21 cellular contexts compared by ENCODE assay signal in genomic region chr20:49252556-49253350, GRCh38. TPM values are rescaled to one million over a fixed set of nuclear protein-coding genes. Genes with fewer than 3 reads are reported as not detected.
DNase-seq lines count a peak whose midpoint lies in the region; FAIRE-seq and TF ChIP-seq lines count a peak whose summit lies in the region.
"Had no signal": no experiment of that assay in that cellular context is flagged by ENCODE, and none has a peak within 500 bp of the region (broad histone marks: within the 10 kb centered on the region; RNA-seq: fewer than 3 reads in every experiment).

No MANE protein-coding gene starts in this region.

- H3K4me1 ChIP-seq in HEK293 (ENCODE audit: control insufficient read depth, insufficient read depth, low read length) = no peaks in the 10 kb centered on the region
- H3K4me1 ChIP-seq: BE2C had no signal

- H3K4me3 Mint-ChIP-seq in endothelial cell (ENCODE audit: unreplicated experiment) = peak overlapping the region; percentile 47
- H3K4me3 Mint-ChIP-seq: CD4-positive, alpha-beta memory T cell had no signal

- FAIRE-seq in RCC 7860 (lab: Jason Lieb, UNC) = no peak

- POLR2A ChIA-PET in HEK293 (lab: Yijun Ruan, JAX) = interaction anchor here (0.9 to 1.1 kb wide), 2 partner anchors 10 to 49 kb away, joined by 3 to 5 read pairs; no protein-coding TSS in a partner anchor

- TF ChIP-seq CTCF in HEK293 (tag by site-specific recombination; IDR thresholded peaks at IDR 0.05) (no peak), endothelial cell (IDR thresholded peaks at IDR 0.05; ENCODE audit: unreplicated experiment) (no peak)

- H3K4me1 Mint-ChIP-seq in endothelial cell (ENCODE audit: unreplicated experiment) = peaks cover 20% of the 10 kb centered on the region
- H3K4me1 Mint-ChIP-seq: CD4-positive, alpha-beta memory T cell had no signal

- H3K9me3 ChIP-seq in HEK293 (ENCODE audit: control insufficient read depth, insufficient read depth, low read depth, low read length) = no peaks in the 10 kb centered on the region
- H3K9me3 ChIP-seq: BE2C, MG63, SJCRH30 had no signal

- no peak overlapping the region for H3K27ac Mint-ChIP-seq in endothelial cell (ENCODE audit: unreplicated experiment)

- H3K36me3 Mint-ChIP-seq in endothelial cell (ENCODE audit: low read depth, unreplicated experiment) = peaks cover 62% of the 10 kb centered on the region

- H3K9me3 Mint-ChIP-seq in endothelial cell (ENCODE audit: unreplicated experiment) = no peaks in the 10 kb centered on the region
- H3K9me3 Mint-ChIP-seq: CD4-positive, alpha-beta memory T cell had no signal

- CTCF ChIA-PET in HEK293 (lab: Yijun Ruan, JAX) = interaction anchor here (0.6 to 1.3 kb wide), 3 partner anchors 68 to 80 kb away, joined by 3 to 4 read pairs (median 4); no protein-coding TSS in a partner anchor

- no peaks in the 10 kb centered on the region for H3K27me3 Mint-ChIP-seq in endothelial cell (ENCODE audit: unreplicated experiment)
- H3K27me3 Mint-ChIP-seq: CD4-positive, alpha-beta memory T cell had no signal

- H3K27ac ChIP-seq in HEK293 (ENCODE audit: extremely low read depth, low read depth, low read length) = no peak overlapping the region
- H3K27ac ChIP-seq: 22Rv1, RWPE1, SJCRH30 had no signal

- H3K36me3 ChIP-seq in HEK293 (ENCODE audit: control insufficient read depth in 2 of 2, insufficient read depth in 1 of 2, low read length in 2 of 2) = peaks cover 26 to 87% of the 10 kb centered on the region in 2 experiments; a peak in 2 of 3 replicates

- H3K4me3 ChIP-seq in HEK293 (ENCODE audit: low read depth, low read length) = no peak overlapping the region
- H3K4me3 ChIP-seq: MG63, SJCRH30 had no signal

- DNase-seq in NCI-H146 (lab: John Stamatoyannopoulos, UW) = peak; percentile 10
- DNase-seq in NCI-H146 treated with DMSO at 0.1 percent for 48 hours (lab: John Stamatoyannopoulos, UW; ENCODE audit: unreplicated experiment) = no peak
- DNase-seq in NCI-H2196 (lab: John Stamatoyannopoulos, UW; ENCODE audit: unreplicated experiment) = peak; percentile 53
- no peak for DNase-seq in endothelial cell (ENCODE audit: low spot score)
- no peak for DNase-seq in DMS 273 treated with DMSO at 0.1 percent for 48 hours (lab: John Stamatoyannopoulos, UW)
- DNase-seq in islet precursor cell = no peak
- no peak for DNase-seq in RCC 7860 (ENCODE audit: low spot score)
- DNase-seq: BE2C; CD4-positive, alpha-beta memory T cell; DMS79; H7; Karpas-422; MG63; NCI-H1092; NCI-H1694; NCI-H526; OCI-M1 had no signal

TF ChIP-seq in HEK293, 187 proteins besides CTCF, POLR2A, EP300 and RAD21:
- TF ChIP-seq FEZF1 (tag by site-specific recombination; IDR thresholded peaks at IDR 0.05) = peak; percentile 24; the same call in 1 of the 2 replicates
- TF ChIP-seq ZNF140 (tag by site-specific recombination; IDR thresholded peaks at IDR 0.05) = no peak

RNA-seq across cellular contexts. Expression of gene ZNFX1, which starts 25.1 kb away (rescaled TPM):
- total RNA-seq in endothelial cell (ENCODE audit: unreplicated experiment) = 25.0 TPM

RNA-seq across cellular contexts. Expression of gene DDX27, which starts 33.5 kb away (rescaled TPM):
- 29.6 TPM for total RNA-seq in endothelial cell (ENCODE audit: unreplicated experiment)

Comparison
In these comparisons a context has a peak if more than half of its experiments do, and no peak if none do; other contexts are left out.
1. DNase-seq: peak in NCI-H146 (single experiment) and NCI-H2196 (single experiment); none in NCI-H146 treated with DMSO at 0.1 percent for 48 hours (single experiment), endothelial cell (single experiment), DMS 273 treated with DMSO at 0.1 percent for 48 hours (single experiment), islet precursor cell (single experiment) and RCC 7860 (single experiment).